Comparison of ENCODE assay signal across 7 cellular contexts in genomic region chr9:126559296-126559695, GRCh38. TPM values are rescaled to one million over a fixed set of nuclear protein-coding genes. Genes with fewer than 3 reads are reported as not detected.
"Had no signal": no experiment of that assay in that cellular context is flagged by ENCODE, and none has a peak within 500 bp of the region (broad histone marks: within the 10 kb centered on the region; RNA-seq: fewer than 3 reads in every experiment).

No MANE protein-coding gene starts in this region.

- H3K4me3 ChIP-seq: GM12878 had no signal

- FAIRE-seq: GM12878, GM12891, GM12892, GM18507, GM19239 had no signal

- DNase-seq: GDM1, GF-D8 had no signal

- ATAC-seq: GM12878 had no signal

RNA-seq across cellular contexts. Expression of gene LMX1B, which starts 54.4 kb away (rescaled TPM):
- total RNA-seq: GM12878 had no signal
- polyA plus RNA-seq: GM12878 had no signal
